In genomic region chr7:88396295-88396947, GRCh38 we compare ENCODE assay signal across 1 cellular context.
TF ChIP-seq lines count a peak whose summit lies in the region.

No MANE protein-coding gene starts in this region.

TF ChIP-seq in GM12878, 131 proteins besides CTCF, POLR2A, EP300 and RAD21 (continued from another document):
- TF ChIP-seq IRF3 (IDR thresholded peaks at IDR 0.05) (no peak), DPF2 (IDR thresholded peaks at IDR 0.05) (peak; percentile 29; the same call in 1 of the 2 replicates), SMAD5 (IDR thresholded peaks at IDR 0.05; ENCODE audit: low read depth) (no peak), TBL1XR1 (IDR thresholded peaks at IDR 0.05; ENCODE audit: low read depth, low read length) (no peak), NFIC (IDR thresholded peaks at IDR 0.05; ENCODE audit: low read depth, low read length) (peak; percentile 52; the same call in 1 of the 2 replicates), ZBTB11 (CRISPR knock-in tag; IDR thresholded peaks at IDR 0.05) (no peak), EGR1 (IDR thresholded peaks at IDR 0.05; ENCODE audit: borderline replicate concordance in 1 of 2, low read depth in 2 of 2, low read length in 2 of 2) (0 out of 3 replicates have a peak, but pooled peaks of 1 of the 2 experiments have one; percentile 8), PKNOX1 (IDR thresholded peaks at IDR 0.05) (0 out of 2 replicates have a peak, but pooled peaks have one; percentile 45), BCL11A (IDR thresholded peaks at IDR 0.05; ENCODE audit: low read depth, low read length) (peak; percentile 58; the same call in 1 of the 2 replicates), YBX1 (IDR thresholded peaks at IDR 0.05) (no peak), PAX8 (IDR thresholded peaks at IDR 0.05) (no peak), ETV6 (conservative IDR thresholded peaks at IDR 0.05 in 1 of 2, IDR thresholded peaks at IDR 0.05 in 1 of 2; ENCODE audit: borderline replicate concordance in 1 of 2, low read depth in 1 of 2) (peak in 1 of 2 experiments; percentile 54; a peak in 2 of 4 replicates), ZNF274 (IDR thresholded peaks at IDR 0.05; ENCODE audit: insufficient read depth, insufficient read length) (no peak), ZBTB40 (IDR thresholded peaks at IDR 0.05; ENCODE audit: borderline replicate concordance) (no peak), CEBPB (IDR thresholded peaks at IDR 0.05; ENCODE audit: borderline replicate concordance in 1 of 2, low read depth in 2 of 2, low read length in 2 of 2) (no peak), RUNX3 (IDR thresholded peaks at IDR 0.05; ENCODE audit: low read length) (peak; percentile 63), MTA2 (IDR thresholded peaks at IDR 0.05; ENCODE audit: low read depth) (peak; percentile 57; the same call in 1 of the 2 replicates), JUNB (IDR thresholded peaks at IDR 0.05) (no peak), RAD51 (IDR thresholded peaks at IDR 0.05) (no peak), SMARCA5 (IDR thresholded peaks at IDR 0.05) (peak; percentile 18; the same call in 1 of the 2 replicates), USF1 (IDR thresholded peaks at IDR 0.05; ENCODE audit: borderline replicate concordance, extremely low read length, insufficient read depth, low read depth, low read length) (no peak), SP1 (IDR thresholded peaks at IDR 0.05; ENCODE audit: low read depth, low read length) (no peak), CREM (IDR thresholded peaks at IDR 0.05; ENCODE audit: low read depth) (peak; percentile 19; the same call in 1 of the 2 replicates), ZNF24 (IDR thresholded peaks at IDR 0.05) (no peak), IKZF2 (IDR thresholded peaks at IDR 0.05) (peak in 1 of 2 experiments; percentile 8; a peak in 1 of 4 replicates), ATF2 (IDR thresholded peaks at IDR 0.05; ENCODE audit: low read length) (peak; percentile 62; the same call in 1 of the 2 replicates), E4F1 (IDR thresholded peaks at IDR 0.05; ENCODE audit: borderline replicate concordance, partially characterized antibody) (no peak)
